In the genomic region with DNA sequence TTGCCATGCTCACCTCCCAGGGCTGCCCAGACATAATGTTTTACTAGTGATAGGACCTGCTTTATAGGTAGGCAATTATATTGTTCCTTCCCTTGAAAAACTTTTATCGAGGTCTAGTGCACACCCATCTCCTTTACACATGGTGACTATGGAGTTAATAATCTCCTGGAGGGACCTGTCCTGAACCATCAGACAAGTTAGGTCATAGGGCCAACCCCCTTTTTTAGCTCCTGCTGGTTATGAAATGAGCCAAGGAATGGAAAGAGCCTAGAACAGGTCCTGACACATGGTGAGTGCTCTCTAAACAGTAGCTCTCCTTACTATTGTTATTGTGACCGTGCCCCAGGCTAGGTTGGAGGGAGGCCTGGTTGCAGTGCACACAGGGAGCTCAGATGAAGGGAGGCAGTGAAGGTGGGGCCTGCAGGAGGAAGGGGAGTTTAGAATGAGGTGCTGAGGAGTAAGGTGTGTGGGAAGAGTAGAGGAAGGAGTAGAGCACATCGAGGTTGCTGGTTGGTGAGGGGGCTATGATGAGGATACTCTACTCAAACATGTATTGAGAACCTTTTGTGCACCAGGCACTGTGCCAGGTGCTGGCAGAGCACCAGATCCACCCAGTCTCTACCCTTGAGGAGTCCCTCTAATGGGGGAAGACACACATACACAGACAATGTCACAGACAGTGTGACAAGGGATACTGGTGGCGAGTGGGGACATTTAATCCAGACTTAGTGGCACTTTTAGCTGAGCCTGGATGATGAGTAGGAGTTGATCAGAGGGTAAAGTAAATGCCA, we compare ENCODE assay signal across 3 cellular contexts.
TF ChIP-seq lines count a peak whose summit lies in the region.

No MANE protein-coding gene starts in this region.

TF ChIP-seq in SK-N-SH, 30 proteins besides CTCF, POLR2A, EP300 and RAD21:
- TF ChIP-seq, protein P1, sequence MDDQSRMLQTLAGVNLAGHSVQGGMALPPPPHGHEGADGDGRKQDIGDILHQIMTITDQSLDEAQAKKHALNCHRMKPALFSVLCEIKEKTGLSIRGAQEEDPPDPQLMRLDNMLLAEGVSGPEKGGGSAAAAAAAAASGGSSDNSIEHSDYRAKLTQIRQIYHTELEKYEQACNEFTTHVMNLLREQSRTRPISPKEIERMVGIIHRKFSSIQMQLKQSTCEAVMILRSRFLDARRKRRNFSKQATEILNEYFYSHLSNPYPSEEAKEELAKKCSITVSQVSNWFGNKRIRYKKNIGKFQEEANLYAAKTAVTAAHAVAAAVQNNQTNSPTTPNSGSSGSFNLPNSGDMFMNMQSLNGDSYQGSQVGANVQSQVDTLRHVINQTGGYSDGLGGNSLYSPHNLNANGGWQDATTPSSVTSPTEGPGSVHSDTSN (IDR thresholded peaks at IDR 0.05): no peak
- TF ChIP-seq SMC3 (IDR thresholded peaks at IDR 0.05; ENCODE audit: low read depth, low read length): no peak
- TF ChIP-seq NFIC (IDR thresholded peaks at IDR 0.05; ENCODE audit: borderline replicate concordance): peak; percentile 50
- TF ChIP-seq RCOR1 (IDR thresholded peaks at IDR 0.05; ENCODE audit: low read length): no peak
- no peak for TF ChIP-seq POLR2AphosphoS5 (IDR thresholded peaks at IDR 0.05; ENCODE audit: low read depth, low read length)
- no peak for TF ChIP-seq SIN3A (IDR thresholded peaks at IDR 0.05; ENCODE audit: borderline replicate concordance, low read depth, low read length)
- TF ChIP-seq FOXJ3 (CRISPR knock-in tag; IDR thresholded peaks at IDR 0.05): no peak

TF ChIP-seq in SK-N-SH treated with all-trans-retinoic acid at 6 μM for 48 hours, 23 proteins besides CTCF, POLR2A, EP300 and RAD21 (continued from another document):
- no peak for TF ChIP-seq GLIS3 (CRISPR knock-in tag; IDR thresholded peaks at IDR 0.05)
- TF ChIP-seq ESRRG (CRISPR knock-in tag; IDR thresholded peaks at IDR 0.05): no peak
- TF ChIP-seq PPARA (CRISPR knock-in tag; IDR thresholded peaks at IDR 0.05; ENCODE audit: borderline replicate concordance): no peak
- TF ChIP-seq, protein P2, sequence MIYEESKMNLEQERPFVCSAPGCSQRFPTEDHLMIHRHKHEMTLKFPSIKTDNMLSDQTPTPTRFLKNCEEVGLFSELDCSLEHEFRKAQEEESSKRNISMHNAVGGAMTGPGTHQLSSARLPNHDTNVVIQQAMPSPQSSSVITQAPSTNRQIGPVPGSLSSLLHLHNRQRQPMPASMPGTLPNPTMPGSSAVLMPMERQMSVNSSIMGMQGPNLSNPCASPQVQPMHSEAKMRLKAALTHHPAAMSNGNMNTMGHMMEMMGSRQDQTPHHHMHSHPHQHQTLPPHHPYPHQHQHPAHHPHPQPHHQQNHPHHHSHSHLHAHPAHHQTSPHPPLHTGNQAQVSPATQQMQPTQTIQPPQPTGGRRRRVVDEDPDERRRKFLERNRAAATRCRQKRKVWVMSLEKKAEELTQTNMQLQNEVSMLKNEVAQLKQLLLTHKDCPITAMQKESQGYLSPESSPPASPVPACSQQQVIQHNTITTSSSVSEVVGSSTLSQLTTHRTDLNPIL (CRISPR knock-in tag; IDR thresholded peaks at IDR 0.05; ENCODE audit: low read depth): no peak
- TF ChIP-seq, protein P3, sequence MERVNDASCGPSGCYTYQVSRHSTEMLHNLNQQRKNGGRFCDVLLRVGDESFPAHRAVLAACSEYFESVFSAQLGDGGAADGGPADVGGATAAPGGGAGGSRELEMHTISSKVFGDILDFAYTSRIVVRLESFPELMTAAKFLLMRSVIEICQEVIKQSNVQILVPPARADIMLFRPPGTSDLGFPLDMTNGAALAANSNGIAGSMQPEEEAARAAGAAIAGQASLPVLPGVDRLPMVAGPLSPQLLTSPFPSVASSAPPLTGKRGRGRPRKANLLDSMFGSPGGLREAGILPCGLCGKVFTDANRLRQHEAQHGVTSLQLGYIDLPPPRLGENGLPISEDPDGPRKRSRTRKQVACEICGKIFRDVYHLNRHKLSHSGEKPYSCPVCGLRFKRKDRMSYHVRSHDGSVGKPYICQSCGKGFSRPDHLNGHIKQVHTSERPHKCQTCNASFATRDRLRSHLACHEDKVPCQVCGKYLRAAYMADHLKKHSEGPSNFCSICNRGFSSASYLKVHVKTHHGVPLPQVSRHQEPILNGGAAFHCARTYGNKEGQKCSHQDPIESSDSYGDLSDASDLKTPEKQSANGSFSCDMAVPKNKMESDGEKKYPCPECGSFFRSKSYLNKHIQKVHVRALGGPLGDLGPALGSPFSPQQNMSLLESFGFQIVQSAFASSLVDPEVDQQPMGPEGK (CRISPR knock-in tag; IDR thresholded peaks at IDR 0.05; ENCODE audit: borderline replicate concordance): no peak
- TF ChIP-seq BACH2 (CRISPR knock-in tag; IDR thresholded peaks at IDR 0.05; ENCODE audit: borderline replicate concordance): no peak
- TF ChIP-seq, protein P4, sequence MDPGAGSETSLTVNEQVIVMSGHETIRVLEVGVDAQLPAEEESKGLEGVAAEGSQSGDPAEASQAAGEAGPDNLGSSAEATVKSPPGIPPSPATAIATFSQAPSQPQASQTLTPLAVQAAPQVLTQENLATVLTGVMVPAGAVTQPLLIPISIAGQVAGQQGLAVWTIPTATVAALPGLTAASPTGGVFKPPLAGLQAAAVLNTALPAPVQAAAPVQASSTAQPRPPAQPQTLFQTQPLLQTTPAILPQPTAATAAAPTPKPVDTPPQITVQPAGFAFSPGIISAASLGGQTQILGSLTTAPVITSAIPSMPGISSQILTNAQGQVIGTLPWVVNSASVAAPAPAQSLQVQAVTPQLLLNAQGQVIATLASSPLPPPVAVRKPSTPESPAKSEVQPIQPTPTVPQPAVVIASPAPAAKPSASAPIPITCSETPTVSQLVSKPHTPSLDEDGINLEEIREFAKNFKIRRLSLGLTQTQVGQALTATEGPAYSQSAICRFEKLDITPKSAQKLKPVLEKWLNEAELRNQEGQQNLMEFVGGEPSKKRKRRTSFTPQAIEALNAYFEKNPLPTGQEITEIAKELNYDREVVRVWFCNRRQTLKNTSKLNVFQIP (CRISPR knock-in tag; IDR thresholded peaks at IDR 0.05; ENCODE audit: borderline replicate concordance, low read depth): no peak
- TF ChIP-seq ARNTL (CRISPR knock-in tag; IDR thresholded peaks at IDR 0.05; ENCODE audit: borderline replicate concordance, low read depth): no peak
- TF ChIP-seq RARB (CRISPR knock-in tag; IDR thresholded peaks at IDR 0.05): no peak
- no peak for TF ChIP-seq ZFP3 (CRISPR knock-in tag; IDR thresholded peaks at IDR 0.05)
- TF ChIP-seq TCF4 (CRISPR knock-in tag; IDR thresholded peaks at IDR 0.05; ENCODE audit: borderline replicate concordance): no peak
- TF ChIP-seq ZNF8 (CRISPR knock-in tag; IDR thresholded peaks at IDR 0.05): no peak
- no peak for TF ChIP-seq SNAI2 (CRISPR knock-in tag; IDR thresholded peaks at IDR 0.05)

TF ChIP-seq in HEK293T, 16 proteins besides CTCF, POLR2A, EP300 and RAD21 (continued from another document):
- TF ChIP-seq, protein P5, sequence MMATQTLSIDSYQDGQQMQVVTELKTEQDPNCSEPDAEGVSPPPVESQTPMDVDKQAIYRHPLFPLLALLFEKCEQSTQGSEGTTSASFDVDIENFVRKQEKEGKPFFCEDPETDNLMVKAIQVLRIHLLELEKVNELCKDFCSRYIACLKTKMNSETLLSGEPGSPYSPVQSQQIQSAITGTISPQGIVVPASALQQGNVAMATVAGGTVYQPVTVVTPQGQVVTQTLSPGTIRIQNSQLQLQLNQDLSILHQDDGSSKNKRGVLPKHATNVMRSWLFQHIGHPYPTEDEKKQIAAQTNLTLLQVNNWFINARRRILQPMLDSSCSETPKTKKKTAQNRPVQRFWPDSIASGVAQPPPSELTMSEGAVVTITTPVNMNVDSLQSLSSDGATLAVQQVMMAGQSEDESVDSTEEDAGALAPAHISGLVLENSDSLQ (IDR thresholded peaks at IDR 0.05): no peak
- TF ChIP-seq HDGF (IDR thresholded peaks at IDR 0.05; ENCODE audit: borderline replicate concordance) (no peak), FOXA1 (IDR thresholded peaks at IDR 0.05) (no peak), L3MBTL2 (conservative IDR thresholded peaks at IDR 0.05) (no peak), SP1 (IDR thresholded peaks at IDR 0.05) (no peak), NFRKB (IDR thresholded peaks at IDR 0.05) (no peak)
